Comparison of ENCODE assay signal across 17 cellular contexts in the genomic region with DNA sequence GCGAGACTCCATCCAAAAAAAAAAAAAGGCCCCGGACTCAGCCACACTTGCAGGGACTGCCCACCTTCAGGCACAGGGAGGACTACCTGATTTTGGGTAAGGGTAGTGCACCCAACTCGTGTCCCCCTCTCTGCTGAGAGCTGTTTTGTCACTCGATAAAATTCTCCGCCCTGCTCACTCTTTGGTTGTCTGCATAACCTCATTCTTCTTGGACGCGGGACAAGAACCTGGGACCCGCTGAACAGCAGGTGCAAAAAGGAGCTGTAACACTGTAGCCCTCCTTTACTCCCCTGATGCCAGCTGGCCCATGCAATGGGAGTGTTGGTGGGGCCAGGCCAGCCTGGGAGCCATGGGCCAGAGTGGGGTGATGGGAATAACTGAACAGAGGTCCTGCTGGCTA.
"Had no signal": no experiment of that assay in that cellular context is flagged by ENCODE, and none has a peak within 500 bp of the region (broad histone marks: within the 10 kb centered on the region; RNA-seq: fewer than 3 reads in every experiment).

No MANE protein-coding gene starts in this region.

- H3K4me3 ChIP-seq: hepatocyte, psoas muscle, spleen, tibial artery, upper lobe of left lung, uterus had no signal

- H3K27ac ChIP-seq: hepatocyte, neutrophil, psoas muscle, spleen, tibial artery, upper lobe of left lung, uterus had no signal

- H3K9me3 ChIP-seq: neutrophil, uterus had no signal

- DNase-seq: dermis blood vessel endothelial cell; foreskin melanocyte; head of caudate nucleus; left colon; naive thymus-derived CD8-positive, alpha-beta T cell; psoas muscle; spleen; stimulated activated CD4-positive, alpha-beta T cell treated with anti-CD3 and anti-CD28 coated beads, Interleukin-15, amount 100 ng/mL, for 24 hours; stimulated activated CD4-positive, alpha-beta T cell treated with anti-CD3 and anti-CD28 coated beads, Interleukin-1b, Interleukin-23, amount 100 ng/mL, for 48 hours; stimulated activated CD4-positive, alpha-beta T cell treated with anti-CD3 and anti-CD28 coated beads, Interleukin-4, amount 100 ng/mL, for 24 hours; tibial artery; upper lobe of left lung; uterus had no signal

- H3K4me1 ChIP-seq: psoas muscle had no signal

- ATAC-seq: left colon; naive thymus-derived CD8-positive, alpha-beta T cell; psoas muscle; sciatic nerve; stimulated activated memory B cell treated with anti-CD40 and anti-IgM and Interleukin-4, amounts not matched to agents 10 μg/mL and 1 μg/mL and 100 μg/mL, for 72 hours had no signal

- H3K36me3 ChIP-seq: neutrophil, spleen, tibial artery, upper lobe of left lung, uterus had no signal
